In the genomic region with DNA sequence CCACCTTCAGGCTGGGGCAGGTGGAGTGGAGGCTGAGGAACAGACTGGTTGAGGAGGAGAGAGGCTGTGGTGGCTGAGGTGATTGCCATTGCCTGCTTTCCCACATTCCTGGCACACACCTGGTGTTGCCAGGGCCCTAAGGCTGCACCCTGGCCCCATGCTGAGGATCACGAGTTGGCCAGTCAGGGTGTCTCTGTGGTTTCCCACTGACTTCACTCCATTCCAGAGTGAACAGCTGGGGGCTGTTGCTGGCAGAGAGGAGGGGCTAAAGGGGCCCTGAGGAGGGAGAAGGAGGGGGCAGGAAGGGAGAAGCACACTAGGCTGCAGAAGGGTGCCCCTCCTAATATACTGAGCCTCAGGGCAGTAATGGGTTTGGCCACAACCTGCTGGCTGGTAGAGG, we compare ENCODE assay signal across 10 cellular contexts. TPM values are rescaled to one million over a fixed set of nuclear protein-coding genes. Genes with fewer than 3 reads are reported as not detected.
DNase-seq lines count a peak whose midpoint lies in the region; ATAC-seq and TF ChIP-seq lines count a peak whose summit lies in the region.
"Had no signal": no experiment of that assay in that cellular context is flagged by ENCODE, and none has a peak within 500 bp of the region (broad histone marks: within the 10 kb centered on the region; RNA-seq: fewer than 3 reads in every experiment).

No MANE protein-coding gene starts in this region.

- H3K36me3 ChIP-seq in thoracic aorta: no peaks in the 10 kb centered on the region

- H3K27me3 ChIP-seq in thoracic aorta (replicated peaks; ENCODE audit: insufficient read depth): no peaks in the 10 kb centered on the region

- peaks cover 13 to 21% of the 10 kb centered on the region in 2 donors for H3K4me1 ChIP-seq in thoracic aorta (ENCODE audit: control insufficient read depth in 1 of 2, low read depth in 2 of 2)

- peak overlapping the region; percentile 82 for H3K4me3 Mint-ChIP-seq in activated T-cell treated with anti-CD3 and anti-CD28 coated beads, Interleukin-2, amount 50 U/mL, for 4 hours
- H3K4me3 Mint-ChIP-seq in WTC11: peak overlapping the region; percentile 70; the same call in 1 of the 2 replicates

- peaks cover 4% of the 10 kb centered on the region for H3K27me3 Mint-ChIP-seq in activated T-cell treated with anti-CD3 and anti-CD28 coated beads, Interleukin-2, amount 50 U/mL, for 4 hours (ENCODE audit: low read depth)
- H3K27me3 Mint-ChIP-seq in WTC11 (ENCODE audit: low read depth): peaks cover 81% of the 10 kb centered on the region

- H3K9me3 ChIP-seq in thoracic aorta: no peaks in the 10 kb centered on the region

- TF ChIP-seq CTCF in WTC11 (IDR thresholded peaks at IDR 0.05) (no peak), thoracic aorta (IDR thresholded peaks at IDR 0.05) (no peak)

- no peaks in the 10 kb centered on the region for H3K9me3 Mint-ChIP-seq in activated T-cell treated with anti-CD3 and anti-CD28 coated beads, Interleukin-2, amount 50 U/mL, for 4 hours
- H3K9me3 Mint-ChIP-seq in WTC11: no peaks in the 10 kb centered on the region

- DNase-seq in activated T-cell treated with anti-CD3 and anti-CD28 coated beads, Interleukin-2, amount 50 U/mL, for 4 hours: no peak
- no peak for DNase-seq in activated T-cell treated with anti-CD3 and anti-CD28 coated beads, Interleukin-2, amount 50 U/mL, for 48 hours
- DNase-seq in WTC11 (ENCODE audit: low spot score): no peak
- DNase-seq in kidney tubule cell (ENCODE audit: low spot score): peak; percentile 89
- no peak for DNase-seq in thoracic aorta (ENCODE audit: low spot score)
- no peak for DNase-seq in HUDEP-2 (lab: John Stamatoyannopoulos, UW; ENCODE audit: unreplicated experiment in 76 of 76)
- no peak for DNase-seq in NCI-H748 treated with DMSO at 0.1 percent for 48 hours (lab: John Stamatoyannopoulos, UW)
- DNase-seq: NK-92 treated with Interleukin-12 subunit alpha and Interleukin-12 subunit beta, amount 100 ng/mL, for 24 hours; stimulated activated CD4-positive, alpha-beta T cell treated with anti-CD3 and anti-CD28 coated beads, Interleukin-2, amount 100 ng/mL, for 48 hours had no signal

- POLR2A ChIA-PET in WTC11 (lab: Charles Lee): no interaction called here

- H3K4me3 ChIP-seq in thoracic aorta: peak overlapping the region; percentile 88

- H3K27ac Mint-ChIP-seq in WTC11: no peak overlapping the region

- H3K36me3 Mint-ChIP-seq in activated T-cell treated with anti-CD3 and anti-CD28 coated beads, Interleukin-2, amount 50 U/mL, for 4 hours (ENCODE audit: insufficient read depth): no peaks in the 10 kb centered on the region
- H3K36me3 Mint-ChIP-seq in WTC11: no peaks in the 10 kb centered on the region

- CTCF ChIA-PET in WTC11 (lab: Charles Lee): no interaction called here

- ATAC-seq in activated T-cell treated with anti-CD3 and anti-CD28 coated beads, Interleukin-2, amount 50 U/mL, for 4 hours: no peak
- ATAC-seq in WTC11 (no peak), thoracic aorta (ENCODE audit: insufficient number of reproducible peaks, low FRiP score, low read depth) (no peak), GM18873 (IDR thresholded peaks at IDR 0.05; ENCODE audit: low FRiP score, unreplicated experiment) (no peak)

- peaks cover 27% of the 10 kb centered on the region for H3K4me1 Mint-ChIP-seq in activated T-cell treated with anti-CD3 and anti-CD28 coated beads, Interleukin-2, amount 50 U/mL, for 4 hours (ENCODE audit: low read depth)
- peaks cover 13% of the 10 kb centered on the region for H3K4me1 Mint-ChIP-seq in WTC11

- H3K27ac ChIP-seq in thoracic aorta: no peak overlapping the region

TF ChIP-seq in WTC11, 78 proteins besides CTCF, POLR2A, EP300 and RAD21:
- TF ChIP-seq, protein P1, sequence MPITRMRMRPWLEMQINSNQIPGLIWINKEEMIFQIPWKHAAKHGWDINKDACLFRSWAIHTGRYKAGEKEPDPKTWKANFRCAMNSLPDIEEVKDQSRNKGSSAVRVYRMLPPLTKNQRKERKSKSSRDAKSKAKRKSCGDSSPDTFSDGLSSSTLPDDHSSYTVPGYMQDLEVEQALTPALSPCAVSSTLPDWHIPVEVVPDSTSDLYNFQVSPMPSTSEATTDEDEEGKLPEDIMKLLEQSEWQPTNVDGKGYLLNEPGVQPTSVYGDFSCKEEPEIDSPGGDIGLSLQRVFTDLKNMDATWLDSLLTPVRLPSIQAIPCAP (CRISPR knock-in tag; IDR thresholded peaks at IDR 0.05): no peak
- TF ChIP-seq ZNF512 (CRISPR knock-in tag; IDR thresholded peaks at IDR 0.05; ENCODE audit: borderline replicate concordance): no peak
- no peak for TF ChIP-seq ZNF396 (CRISPR knock-in tag; IDR thresholded peaks at IDR 0.05; ENCODE audit: borderline replicate concordance)
- TF ChIP-seq SMAD3 (CRISPR knock-in tag; IDR thresholded peaks at IDR 0.05; ENCODE audit: borderline replicate concordance): no peak
TF ChIP-seq in WTC11: peak in this region for 0.

RNA-seq across cellular contexts. Expression of gene TMEM86A, which starts 1.8 kb away (rescaled TPM):
- total RNA-seq in activated T-cell treated with anti-CD3 and anti-CD28 coated beads, Interleukin-2, amount 50 U/mL, for 4 hours: under 1 TPM; 0.13 to 0.38 (median 0.18) TPM
- total RNA-seq in WTC11 (2021): 1.3 to 1.7 TPM (median 1.6 TPM) in 3 replicates
- total RNA-seq in thoracic aorta: 1 to 10 TPM; 5.3 to 8.3 TPM

RNA-seq across cellular contexts. Expression of gene IGSF22, which starts 25.6 kb away (rescaled TPM):
- under 1 TPM; 0.16 to 0.60 (median 0.53) TPM for total RNA-seq in activated T-cell treated with anti-CD3 and anti-CD28 coated beads, Interleukin-2, amount 50 U/mL, for 4 hours
- total RNA-seq in WTC11 (2021) (0.32 to 0.64 TPM (median 0.52 TPM) in 3 replicates), thoracic aorta (under 1 TPM in 1 of 2 donors, not detected in 1; 0.21 TPM)
